ENCODE assay signal across 9 cellular contexts in the genomic region with DNA sequence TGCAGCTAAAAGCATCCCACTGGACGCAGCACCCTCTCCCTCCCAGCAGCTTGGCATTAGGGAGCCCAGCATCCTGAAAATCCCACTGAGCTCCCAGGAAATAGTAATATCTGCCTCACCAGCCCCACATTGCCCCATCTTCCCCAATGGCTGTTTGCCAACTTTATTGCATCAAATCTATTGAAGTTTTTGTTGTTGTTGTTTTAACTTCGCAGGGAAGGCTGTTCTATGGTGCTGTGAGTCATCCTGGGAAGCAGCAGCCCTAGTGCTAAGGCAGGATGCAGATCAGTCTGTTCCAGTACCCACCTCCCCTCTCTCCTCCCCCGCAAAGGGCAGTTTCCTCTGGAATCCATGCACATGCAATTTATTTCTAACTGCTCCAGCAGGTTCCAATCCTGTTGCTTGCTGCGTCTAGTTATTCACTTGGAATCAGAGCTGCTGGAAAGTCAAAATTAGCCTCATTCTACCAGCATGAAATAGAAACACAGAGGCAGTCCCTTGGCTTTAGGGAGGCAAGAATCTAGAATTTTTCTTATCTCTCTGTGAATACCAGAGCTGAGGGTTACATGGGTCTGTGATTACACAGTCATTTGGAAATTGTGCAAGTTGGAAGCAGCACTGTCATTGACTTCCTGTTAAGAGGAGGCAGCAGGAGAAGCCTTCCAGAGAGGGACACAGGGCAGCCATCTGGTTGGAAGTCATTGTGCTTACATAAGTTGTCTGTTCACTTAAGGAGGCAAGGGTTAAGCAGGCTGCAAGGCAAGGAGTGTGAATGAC.
A peak's percentile ranks its signal among the peaks of the same experiment; 100 is the strongest.
DNase-seq lines count a peak whose midpoint lies in the region; ATAC-seq and TF ChIP-seq lines count a peak whose summit lies in the region.
"Had no signal": no experiment of that assay in that cellular context is flagged by ENCODE, and none has a peak within 500 bp of the region (broad histone marks: within the 10 kb centered on the region; RNA-seq: fewer than 3 reads in every experiment).

No MANE protein-coding gene starts in this region.

- H3K4me2 ChIP-seq in mammary epithelial cell (ENCODE audit: insufficient read depth, low read depth, low read length) = peak overlapping the region; percentile 83

- no peak for ATAC-seq in HG03196 (IDR thresholded peaks at IDR 0.05; ENCODE audit: unreplicated experiment)
- ATAC-seq in GM18519 (IDR thresholded peaks at IDR 0.05; ENCODE audit: low FRiP score, unreplicated experiment) = no peak
- no peak for ATAC-seq in HG03097 (IDR thresholded peaks at IDR 0.05; ENCODE audit: low FRiP score, unreplicated experiment)
- no peak for ATAC-seq in HG02870 (IDR thresholded peaks at IDR 0.05; ENCODE audit: unreplicated experiment)

- intact Hi-C loops in A673 (cut with micrococcal nuclease; ENCODE audit: unreplicated experiment) (no loop called here), mammary epithelial cell (cut with micrococcal nuclease) (loop anchor here (2.0 to 5.0 kb wide), 2 partner anchors 134 to 152 kb away; no protein-coding TSS in a partner anchor)

- WGBS in mammary epithelial cell (ENCODE audit: low coverage, missing lambda C conversion rate) = 31% methylated on average over 3 of the region's 4 CpGs

- POLR2A ChIA-PET in A673 (lab: Charles Lee; ENCODE audit: low non-redundant PET) = no interaction called here

- CTCF ChIA-PET in A673 (lab: Charles Lee) = no interaction called here
- CTCF ChIA-PET in mammary epithelial cell (lab: Charles Lee; ENCODE audit: low non-redundant PET) = no interaction called here

- in situ Hi-C loops in mammary epithelial cell (cut with MboI; ENCODE audit: low sequenced_read_pairs in 2 of 2) = no loop called here

- TF ChIP-seq CTCF in A673 (conservative IDR thresholded peaks at IDR 0.05; ENCODE audit: low read depth, low read length) (no peak), mammary epithelial cell (conservative IDR thresholded peaks at IDR 0.05 in 1 of 2, IDR thresholded peaks at IDR 0.05 in 1 of 2; ENCODE audit: extremely low read depth in 1 of 2, insufficient read depth in 1 of 2, low read depth in 1 of 2, low read length in 2 of 2) (no peak)

- no peak for TF ChIP-seq EP300 in Ishikawa (IDR thresholded peaks at IDR 0.05; ENCODE audit: borderline replicate concordance)

- H3K27me3 ChIP-seq in A673 (replicated peaks; ENCODE audit: insufficient read depth, low read depth, low read length, poor library complexity) = no peaks in the 10 kb centered on the region
- H3K27me3 ChIP-seq in mammary epithelial cell (ENCODE audit: insufficient read depth, low read length) = no peaks in the 10 kb centered on the region

- BruUV-seq in A673 (replicated peaks; lab: Mats Ljungman, UMichigan) (no TSS peak), mammary epithelial cell (replicated peaks; lab: Mats Ljungman, UMichigan) (no TSS peak)

- H3K9me3 ChIP-seq in A673 (ENCODE audit: low read depth, low read length, poor library complexity, severe bottlenecking) (no peaks in the 10 kb centered on the region), mammary epithelial cell (replicated peaks; ENCODE audit: insufficient read depth, low read length) (no peaks in the 10 kb centered on the region)

- DNase-seq in A673 (ENCODE audit: low spot score) (peak; percentile 47), mammary epithelial cell (peak; percentile 91), left kidney (ENCODE audit: low read depth, low spot score) (peak; percentile 92)

- H3K9ac ChIP-seq in mammary epithelial cell (ENCODE audit: insufficient read depth, low read length) = peak overlapping the region; percentile 31
- H3K9ac ChIP-seq: parathyroid adenoma had no signal

- no peaks in the 10 kb centered on the region for H3K79me2 ChIP-seq in mammary epithelial cell (ENCODE audit: insufficient read depth, low read length)
- H3K79me2 ChIP-seq: parathyroid adenoma had no signal

- dilution Hi-C loops in mammary epithelial cell (cut with HindIII; ENCODE audit: low sequenced_read_pairs) = no loop called here

- H2AFZ ChIP-seq in mammary epithelial cell (ENCODE audit: low read depth, low read length) = peak overlapping the region; percentile 40
- H2AFZ ChIP-seq: parathyroid adenoma had no signal

- TF ChIP-seq RAD21 in Ishikawa (IDR thresholded peaks at IDR 0.05; ENCODE audit: low read depth) = no peak

- H3K27ac ChIP-seq in A673 (ENCODE audit: low read depth, low read length, poor library complexity, severe bottlenecking) = no peak overlapping the region
- H3K27ac ChIP-seq in mammary epithelial cell (ENCODE audit: insufficient read depth, low read depth, low read length) = peak overlapping the region; percentile 75
- H3K27ac ChIP-seq: parathyroid adenoma had no signal

- H3K4me3 ChIP-seq in A673 (ENCODE audit: low read depth, low read length, poor library complexity, severe bottlenecking) (no peak overlapping the region), mammary epithelial cell (replicated peaks in 1 of 3; ENCODE audit: insufficient read depth in 1 of 3, low read depth in 2 of 3, low read length in 3 of 3) (peak overlapping the region in 1 of 3 experiments; percentile 17)

- no peaks in the 10 kb centered on the region for H4K20me1 ChIP-seq in mammary epithelial cell (ENCODE audit: insufficient read depth, low read length)

- no peaks in the 10 kb centered on the region for H3K36me3 ChIP-seq in A673 (ENCODE audit: insufficient read depth, low read length, poor library complexity, severe bottlenecking)
- H3K36me3 ChIP-seq in mammary epithelial cell (ENCODE audit: insufficient read depth, low read length) = no peaks in the 10 kb centered on the region

- H3K4me1 ChIP-seq in A673 (ENCODE audit: insufficient read depth, low read length, poor library complexity, severe bottlenecking) (no peaks in the 10 kb centered on the region), mammary epithelial cell (ENCODE audit: insufficient read depth, low read length) (peaks cover 45% of the 10 kb centered on the region)
- H3K4me1 ChIP-seq: parathyroid adenoma had no signal

TF ChIP-seq in Ishikawa, 13 proteins besides CTCF, POLR2A, EP300 and RAD21:
- TF ChIP-seq, protein P1, sequence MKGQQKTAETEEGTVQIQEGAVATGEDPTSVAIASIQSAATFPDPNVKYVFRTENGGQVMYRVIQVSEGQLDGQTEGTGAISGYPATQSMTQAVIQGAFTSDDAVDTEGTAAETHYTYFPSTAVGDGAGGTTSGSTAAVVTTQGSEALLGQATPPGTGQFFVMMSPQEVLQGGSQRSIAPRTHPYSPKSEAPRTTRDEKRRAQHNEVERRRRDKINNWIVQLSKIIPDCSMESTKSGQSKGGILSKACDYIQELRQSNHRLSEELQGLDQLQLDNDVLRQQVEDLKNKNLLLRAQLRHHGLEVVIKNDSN (IDR thresholded peaks at IDR 0.05) = no peak
- TF ChIP-seq CEBPB (IDR thresholded peaks at IDR 0.05) (0 out of 2 replicates have a peak, but pooled peaks have one; percentile 3), EGR1 (IDR thresholded peaks at IDR 0.05) (peak; percentile 67)
